8 cellular contexts compared by ENCODE assay signal in genomic region chr2:101150306-101151140, GRCh38. TPM values are rescaled to one million over a fixed set of nuclear protein-coding genes. Genes with fewer than 3 reads are reported as not detected.
DNase-seq lines count a peak whose midpoint lies in the region; TF ChIP-seq lines count a peak whose summit lies in the region.

No MANE protein-coding gene starts in this region.

- H3K27me3 Mint-ChIP-seq in activated CD4-positive, alpha-beta memory T cell treated with anti-CD3 and anti-CD28 coated beads, Interleukin-2, amount 10 ng/mL, durations not matched to agents 7 days and 5 days = peaks cover 72% of the 10 kb centered on the region
- H3K27me3 Mint-ChIP-seq in nephron progenitor cell (ENCODE audit: low read depth, poor library complexity) = peaks cover 76% of the 10 kb centered on the region

- no peak overlapping the region for H3K27ac Mint-ChIP-seq in activated CD4-positive, alpha-beta memory T cell treated with anti-CD3 and anti-CD28 coated beads, Interleukin-2, amount 10 ng/mL, durations not matched to agents 7 days and 5 days
- H3K27ac Mint-ChIP-seq in nephron progenitor cell = no peak overlapping the region

- peak; percentile 35 for DNase-seq in activated CD4-positive, CD25-positive, alpha-beta regulatory T cell treated with anti-CD3 and anti-CD28 coated beads, Interleukin-2, amount 50 U/mL, for 72 hours
- DNase-seq in activated CD4-positive, CD25-positive, alpha-beta regulatory T cell (lab: John Stamatoyannopoulos, UW) = no peak
- DNase-seq in HT-29 (ENCODE audit: low spot score) = peak; percentile 56
- no peak for DNase-seq in activated CD4-positive, alpha-beta memory T cell treated with anti-CD3 and anti-CD28 coated beads, Interleukin-2, amount 10 ng/mL, durations not matched to agents 7 days and 5 days
- DNase-seq in fibroblast of mammary gland (ENCODE audit: low read depth) = no peak
- DNase-seq in nephron progenitor cell = peak; percentile 43
- DNase-seq in mesenteric fat pad (ENCODE audit: low spot score) = no peak
- no peak for DNase-seq in central memory CD4-positive, alpha-beta T cell

- peak overlapping the region; percentile 59 for H3K4me3 Mint-ChIP-seq in activated CD4-positive, alpha-beta memory T cell treated with anti-CD3 and anti-CD28 coated beads, Interleukin-2, amount 10 ng/mL, durations not matched to agents 7 days and 5 days
- H3K4me3 Mint-ChIP-seq in nephron progenitor cell = peak overlapping the region; percentile 81

- no peaks in the 10 kb centered on the region for H3K9me3 Mint-ChIP-seq in activated CD4-positive, alpha-beta memory T cell treated with anti-CD3 and anti-CD28 coated beads, Interleukin-2, amount 10 ng/mL, durations not matched to agents 7 days and 5 days
- H3K9me3 Mint-ChIP-seq in nephron progenitor cell = no peaks in the 10 kb centered on the region

- no peaks in the 10 kb centered on the region for H3K36me3 Mint-ChIP-seq in activated CD4-positive, alpha-beta memory T cell treated with anti-CD3 and anti-CD28 coated beads, Interleukin-2, amount 10 ng/mL, durations not matched to agents 7 days and 5 days (ENCODE audit: low read depth)
- H3K36me3 Mint-ChIP-seq in nephron progenitor cell (ENCODE audit: low read depth) = peaks cover 12% of the 10 kb centered on the region

- H3K4me3 ChIP-seq in fibroblast of mammary gland (ENCODE audit: control insufficient read depth, low read depth, low read length) = peak overlapping the region; percentile 61

- CTCF ChIA-PET in activated CD4-positive, alpha-beta memory T cell treated with anti-CD3 and anti-CD28 coated beads, Interleukin-2, amount 10 ng/mL, durations not matched to agents 7 days and 5 days (lab: Charles Lee) = interaction anchor here (1.0 to 2.7 kb wide), 3 partner anchors 11 to 138 kb away, joined by 3 to 11 read pairs (median 5); no protein-coding TSS in a partner anchor

- POLR2A ChIA-PET in activated CD4-positive, alpha-beta memory T cell treated with anti-CD3 and anti-CD28 coated beads, Interleukin-2, amount 10 ng/mL, durations not matched to agents 7 days and 5 days (lab: Charles Lee) = interaction anchor here (0.6 to 1.0 kb wide), 2 partner anchors 103 to 636 kb away, joined by 3 to 6 read pairs; partner anchors contain the start of gene CNOT11

- TF ChIP-seq CTCF in fibroblast of mammary gland (conservative IDR thresholded peaks at IDR 0.05; ENCODE audit: control insufficient read depth, insufficient read depth, low read depth, low read length) (no peak), nephron progenitor cell (IDR thresholded peaks at IDR 0.05) (no peak)

- peaks cover 17% of the 10 kb centered on the region for H3K4me1 Mint-ChIP-seq in activated CD4-positive, alpha-beta memory T cell treated with anti-CD3 and anti-CD28 coated beads, Interleukin-2, amount 10 ng/mL, durations not matched to agents 7 days and 5 days
- H3K4me1 Mint-ChIP-seq in nephron progenitor cell = peaks cover 71% of the 10 kb centered on the region

RNA-seq across cellular contexts. Expression of gene TBC1D8, which starts 0.7 kb away (rescaled TPM):
- total RNA-seq in HT-29 (2014; rRNA removed; shearing (Covaris generic)) = 30.3 and 33.4 TPM in 2 replicates
- total RNA-seq in activated CD4-positive, alpha-beta memory T cell treated with anti-CD3 and anti-CD28 coated beads, Interleukin-2, amount 10 ng/mL, durations not matched to agents 7 days and 5 days = under 1 TPM; 0.58 to 0.63 TPM
- 21.3 TPM for total RNA-seq in mesenteric fat pad

Comparison
In these comparisons a context has a peak if more than half of its experiments do, and no peak if none do; other contexts are left out.
1. DNase-seq: peak in activated CD4-positive, CD25-positive, alpha-beta regulatory T cell treated with anti-CD3 and anti-CD28 coated beads, Interleukin-2, amount 50 U/mL, for 72 hours (single experiment), HT-29 (single experiment) and nephron progenitor cell (single experiment); none in activated CD4-positive, CD25-positive, alpha-beta regulatory T cell (0 of 4), activated CD4-positive, alpha-beta memory T cell treated with anti-CD3 and anti-CD28 coated beads, Interleukin-2, amount 10 ng/mL, durations not matched to agents 7 days and 5 days (single experiment), fibroblast of mammary gland (single experiment), mesenteric fat pad (single experiment) and central memory CD4-positive, alpha-beta T cell (single experiment).
2. RNA of gene TBC1D8, which starts 0.7 kb away (total RNA-seq): 30.3 to 33.4 TPM in HT-29 and 21.3 TPM in mesenteric fat pad (single experiment); 0.58 to 0.63 TPM in activated CD4-positive, alpha-beta memory T cell treated with anti-CD3 and anti-CD28 coated beads, Interleukin-2, amount 10 ng/mL, durations not matched to agents 7 days and 5 days; every median in the first group is over 10 times any median in the second.